In genomic region chr17:2054262-2054739, GRCh38 we compare ENCODE assay signal across 6 cellular contexts.
DNase-seq lines count a peak whose midpoint lies in the region; TF ChIP-seq lines count a peak whose summit lies in the region.

No MANE protein-coding gene starts in this region.

- peaks cover 0 to 8% (median 0%) of the 10 kb centered on the region in 11 experiments; a peak in 5 of 22 replicates for H3K36me3 ChIP-seq in BLaER1 treated with 17β-estradiol and CSF1 and Interleukin-3, amounts not matched to agents 10 nM and 100 nM
- no peaks in the 10 kb centered on the region for H3K36me3 ChIP-seq in KMS-11 (ENCODE audit: insufficient read depth)

- H3K4me1 ChIP-seq in BLaER1 treated with 17β-estradiol and CSF1 and Interleukin-3, amounts not matched to agents 10 nM and 100 nM, result peaks cover 46 to 78% (median 66%) of the 10 kb centered on the region in 10 experiments
- H3K4me1 ChIP-seq in KMS-11 (ENCODE audit: low read depth, poor library complexity, severe bottlenecking), result no peaks in the 10 kb centered on the region

- H3K27ac ChIP-seq in BLaER1 treated with 17β-estradiol and CSF1 and Interleukin-3, amounts not matched to agents 10 nM and 100 nM, result no peak overlapping the region
- no peak overlapping the region for H3K27ac ChIP-seq in KMS-11

- H2AFZ ChIP-seq in KMS-11 (ENCODE audit: low read depth), result peak overlapping the region; percentile 49

- peaks cover 77 to 93% (median 91%) of the 10 kb centered on the region in 11 experiments for H3K27me3 ChIP-seq in BLaER1 treated with 17β-estradiol and CSF1 and Interleukin-3, amounts not matched to agents 10 nM and 100 nM
- peaks cover 7% of the 10 kb centered on the region; the same call in 1 of the 2 replicates for H3K27me3 ChIP-seq in KMS-11 (ENCODE audit: insufficient read depth, low read depth)

- peak overlapping the region; percentile 81 to 91 (median 90) for H3K4me3 Mint-ChIP-seq in nephron

- peaks cover under 1% of the 10 kb centered on the region for H3K36me3 Mint-ChIP-seq in nephron (ENCODE audit: low read depth)

- TF ChIP-seq CTCF in KMS-11 (conservative IDR thresholded peaks at IDR 0.05; ENCODE audit: low read depth, low read length) (no peak), astrocyte of the spinal cord (IDR thresholded peaks at IDR 0.05; ENCODE audit: low read depth, low read length) (no peak), nephron (IDR thresholded peaks at IDR 0.05; ENCODE audit: unreplicated experiment in 3 of 3) (no peak)

- in situ Hi-C loops in astrocyte of the spinal cord (cut with HindIII; ENCODE audit: low sequenced_read_pairs), result no loop called here

- peaks cover 34 to 71% (median 58%) of the 10 kb centered on the region in 11 experiments; a peak in 20 of 22 replicates for H4K20me1 ChIP-seq in BLaER1 treated with 17β-estradiol and CSF1 and Interleukin-3, amounts not matched to agents 10 nM and 100 nM
- no peaks in the 10 kb centered on the region for H4K20me1 ChIP-seq in KMS-11 (ENCODE audit: insufficient read depth)

- no peaks in the 10 kb centered on the region for H3K9me3 ChIP-seq in BLaER1 treated with 17β-estradiol and CSF1 and Interleukin-3, amounts not matched to agents 10 nM and 100 nM (replicated peaks in 1 of 11)

- peak; percentile 69 for DNase-seq in astrocyte of the spinal cord (ENCODE audit: low read depth, low spot score)
- DNase-seq in SIG-M5 treated with dmso at 0.1 percent for 504 hours (lab: John Stamatoyannopoulos, UW; ENCODE audit: unreplicated experiment), result no peak
- DNase-seq in pons (ENCODE audit: low spot score), result no peak

- peak overlapping the region in 3 of 11 experiments; percentile 39 to 64 (median 39); a peak in 2 of 22 replicates for H3K9ac ChIP-seq in BLaER1 treated with 17β-estradiol and CSF1 and Interleukin-3, amounts not matched to agents 10 nM and 100 nM
- no peak overlapping the region for H3K9ac ChIP-seq in KMS-11

- H3K27ac Mint-ChIP-seq in nephron, result peak overlapping the region; percentile 85 to 96 (median 88)

- peak overlapping the region; percentile 50 to 76 (median 64) for H3K4me3 ChIP-seq in BLaER1 treated with 17β-estradiol and CSF1 and Interleukin-3, amounts not matched to agents 10 nM and 100 nM
- H3K4me3 ChIP-seq in KMS-11 (IDR thresholded peaks at IDR 0.05; ENCODE audit: insufficient read depth, low read depth, low read length) (no peak overlapping the region), astrocyte of the spinal cord (ENCODE audit: low read depth, low read length) (peak overlapping the region; percentile 59)

- peaks cover 45% of the 10 kb centered on the region for H3K27me3 Mint-ChIP-seq in nephron (ENCODE audit: low read depth)

- H3K4me1 Mint-ChIP-seq in nephron, result peaks cover 15% of the 10 kb centered on the region

- H3K79me2 ChIP-seq in KMS-11 (ENCODE audit: insufficient read depth, low read depth), result no peaks in the 10 kb centered on the region

- H3K9me3 Mint-ChIP-seq in nephron, result no peaks in the 10 kb centered on the region

- peak overlapping the region; percentile 93 to 100 (median 99) for H3K4me2 ChIP-seq in BLaER1 treated with 17β-estradiol and CSF1 and Interleukin-3, amounts not matched to agents 10 nM and 100 nM
- peak overlapping the region; percentile 76 for H3K4me2 ChIP-seq in KMS-11
